In the genomic region with DNA sequence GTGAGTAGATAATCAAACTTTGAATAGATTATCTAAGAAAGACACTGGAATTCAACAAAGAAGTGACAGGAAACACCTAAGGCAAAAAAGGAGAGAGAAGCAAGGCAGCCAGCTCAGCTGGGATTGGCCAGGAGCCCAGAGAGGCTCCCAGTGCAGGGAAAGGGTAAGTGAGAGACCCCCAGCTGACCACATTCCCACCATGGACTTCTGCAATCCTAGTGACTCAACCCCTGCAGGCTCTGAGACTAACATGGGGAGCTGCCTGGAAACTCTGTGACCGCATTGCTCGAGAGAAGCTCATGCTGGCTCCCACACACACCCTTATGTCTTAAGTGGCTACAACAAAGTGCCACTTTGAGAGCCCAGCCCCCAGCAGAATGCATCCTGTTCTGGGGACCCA, we compare ENCODE assay signal across 25 cellular contexts.
DNase-seq lines count a peak whose midpoint lies in the region; TF ChIP-seq lines count a peak whose summit lies in the region.
"Had no signal": no experiment of that assay in that cellular context is flagged by ENCODE, and none has a peak within 500 bp of the region (broad histone marks: within the 10 kb centered on the region; RNA-seq: fewer than 3 reads in every experiment).

No MANE protein-coding gene starts in this region.

- no peak overlapping the region for H3K9ac ChIP-seq in GM23248
- H3K9ac ChIP-seq: KMS-11 had no signal

- CTCF ChIA-PET in AG04449 (lab: Yijun Ruan, JAX): no interaction called here
- CTCF ChIA-PET in HEK293T (lab: Yijun Ruan, JAX): no interaction called here

- intact Hi-C loops in transverse colon (cut with DNase I; ENCODE audit: low total_unique reads): no loop called here

- no peak for TF ChIP-seq POLR2A in transverse colon (IDR thresholded peaks at IDR 0.05)

- no peak overlapping the region for H3K4me3 ChIP-seq in AG04449 (ENCODE audit: low read depth, low read length)
- H3K4me3 ChIP-seq in GM23248: no peak overlapping the region
- no peak overlapping the region for H3K4me3 ChIP-seq in astrocyte of the spinal cord (ENCODE audit: low read depth, low read length)
- H3K4me3 ChIP-seq in foreskin fibroblast (ENCODE audit: low read depth in 1 of 2, low read length in 2 of 2): no peak overlapping the region
- H3K4me3 ChIP-seq in transverse colon: no peak overlapping the region
- H3K4me3 ChIP-seq: esophagus muscularis mucosa, GM23338, heart left ventricle, Peyer's patch, uterus had no signal

- H3F3A ChIP-seq in GM23248 (ENCODE audit: insufficient read depth): no peaks in the 10 kb centered on the region

- H3K27me3 ChIP-seq in GM23248 (replicated peaks; ENCODE audit: insufficient read depth) (no peaks in the 10 kb centered on the region), transverse colon (no peaks in the 10 kb centered on the region)
- H3K27me3 ChIP-seq: esophagus muscularis mucosa, heart left ventricle, neutrophil, Peyer's patch, uterus had no signal

- no peaks in the 10 kb centered on the region for H3K79me2 ChIP-seq in GM23248 (ENCODE audit: insufficient read depth)

- TF ChIP-seq CTCF in AG04449 (IDR thresholded peaks at IDR 0.05; ENCODE audit: insufficient read depth, low read length, missing control alignments) (no peak), astrocyte of the spinal cord (IDR thresholded peaks at IDR 0.05; ENCODE audit: low read depth, low read length) (no peak), foreskin fibroblast (IDR thresholded peaks at IDR 0.05; ENCODE audit: low read depth, low read length) (no peak), transverse colon (IDR thresholded peaks at IDR 0.05) (no peak)

- H3K9me3 ChIP-seq in GM23248 (ENCODE audit: low read depth) (no peaks in the 10 kb centered on the region), transverse colon (peaks cover 7% of the 10 kb centered on the region in 2 donors)
- H3K9me3 ChIP-seq: neutrophil, uterus had no signal

- in situ Hi-C loops in GM23248 (cut with MboI): no loop called here
- in situ Hi-C loops in astrocyte of the spinal cord (cut with HindIII; ENCODE audit: low sequenced_read_pairs): no loop called here
- in situ Hi-C loops in transverse colon (cut with MboI; ENCODE audit: low pct_ligation_motif_present in 1 of 4, low pct_unique_long_range_greater_than_20kb in 1 of 4, low sequenced_read_pairs in 3 of 4): no loop called here

- H3K36me3 ChIP-seq in GM23248 (ENCODE audit: low read depth): no peaks in the 10 kb centered on the region
- no peaks in the 10 kb centered on the region for H3K36me3 ChIP-seq in transverse colon
- H3K36me3 ChIP-seq: esophagus muscularis mucosa, heart left ventricle, neutrophil, Peyer's patch, uterus had no signal

- WGBS in GM23248 (ENCODE audit: low coverage in 1 of 2, low lambda C conversion rate in 2 of 2, missing lambda C conversion rate in 2 of 2), 2 experiments: 86 to 94% methylated on average over 2 of the region's 2 CpGs
- WGBS in transverse colon (ENCODE audit: low coverage in 1 of 2), 2 donors: 75% methylated on average over 2 of the region's 2 CpGs; no CpG with 5 or more reads in 1 of the 2 donors

- H4K20me1 ChIP-seq in GM23248 (ENCODE audit: insufficient read depth): no peaks in the 10 kb centered on the region

- H3K9me2 ChIP-seq in GM23248 (ENCODE audit: insufficient read depth): no peaks in the 10 kb centered on the region

- no peak overlapping the region for H2AFZ ChIP-seq in GM23248
- H2AFZ ChIP-seq: GM23338 had no signal

- H3K4me2 ChIP-seq in GM23248 (ENCODE audit: unreplicated experiment): no peak overlapping the region
- H3K4me2 ChIP-seq: GM23338, KMS-11 had no signal

- H3K4me1 ChIP-seq in GM23248 (ENCODE audit: insufficient read depth): 0 out of 2 replicates have a peak, but pooled peaks cover 9% of the 10 kb centered on the region
- peaks cover 0 to 5% (median 0%) of the 10 kb centered on the region in 4 donors for H3K4me1 ChIP-seq in transverse colon
- H3K4me1 ChIP-seq: esophagus muscularis mucosa, Peyer's patch, uterus had no signal

- POLR2A ChIA-PET in AG04449 (lab: Yijun Ruan, JAX) (interaction anchor here (0.6 to 1.2 kb wide), 3 partner anchors 20 to 1913 kb away, joined by 3 to 4 read pairs (median 3); no protein-coding TSS in a partner anchor), HEK293T (lab: Yijun Ruan, JAX) (no interaction called here)

- TF ChIP-seq EP300 in transverse colon (IDR thresholded peaks at IDR 0.05; ENCODE audit: low read depth): no peak

- no peak overlapping the region for H3K27ac ChIP-seq in GM23248
- no peak overlapping the region for H3K27ac ChIP-seq in transverse colon
- H3K27ac ChIP-seq: C4-2B, esophagus muscularis mucosa, heart left ventricle, KMS-11, neutrophil, Peyer's patch, uterus had no signal

- peak; percentile 46 for DNase-seq in AG04449 (ENCODE audit: low read depth, low spot score)
- DNase-seq in GM23248: peak; percentile 71
- peak; percentile 96 for DNase-seq in astrocyte of the spinal cord (ENCODE audit: low read depth, low spot score)
- DNase-seq in foreskin fibroblast: peak; percentile 74 to 90
- DNase-seq in putamen (ENCODE audit: low spot score): no peak
- no peak for DNase-seq in T-helper 2 cell
- DNase-seq in transverse colon: no peak
- no peak for DNase-seq in HEK293T (ENCODE audit: extremely low spot score)
- DNase-seq: activated CD4-positive, alpha-beta T cell treated with anti-CD3 and anti-CD28 coated beads, Interleukin-2, amount 50 U/mL, for 4 hours; activated CD8-positive, alpha-beta memory T cell treated with anti-CD3 and anti-CD28 coated beads, Interleukin-2, amount 50 U/mL, for 48 hours; activated effector memory CD4-positive, alpha-beta T cell treated with Interleukin-2 at 50 U/mL for 16 hours; effector memory CD8-positive, alpha-beta T cell; GF-D8; heart left ventricle; NCI-H1092 treated with DMSO at 0.1 percent for 48 hours; NCI-H2081 treated with DMSO at 0.1 percent for 48 hours; Peyer's patch; retina; substantia nigra; uterus had no signal

TF ChIP-seq in HEK293T, 16 proteins besides CTCF, POLR2A, EP300 and RAD21:
- no peak for TF ChIP-seq LEF1 (IDR thresholded peaks at IDR 0.05; ENCODE audit: borderline replicate concordance)
- no peak for TF ChIP-seq NFRKB (IDR thresholded peaks at IDR 0.05)
- no peak for TF ChIP-seq FOXK2 (IDR thresholded peaks at IDR 0.05)
- TF ChIP-seq FOXA1 (IDR thresholded peaks at IDR 0.05): no peak
- TF ChIP-seq SUZ12 (IDR thresholded peaks at IDR 0.05): no peak
- no peak for TF ChIP-seq HDGF (IDR thresholded peaks at IDR 0.05; ENCODE audit: borderline replicate concordance)
- no peak for TF ChIP-seq FOXM1 (IDR thresholded peaks at IDR 0.05; ENCODE audit: borderline replicate concordance)
- TF ChIP-seq ZNF384 (IDR thresholded peaks at IDR 0.05): no peak
- TF ChIP-seq SP1 (IDR thresholded peaks at IDR 0.05): no peak
- TF ChIP-seq, protein P1, sequence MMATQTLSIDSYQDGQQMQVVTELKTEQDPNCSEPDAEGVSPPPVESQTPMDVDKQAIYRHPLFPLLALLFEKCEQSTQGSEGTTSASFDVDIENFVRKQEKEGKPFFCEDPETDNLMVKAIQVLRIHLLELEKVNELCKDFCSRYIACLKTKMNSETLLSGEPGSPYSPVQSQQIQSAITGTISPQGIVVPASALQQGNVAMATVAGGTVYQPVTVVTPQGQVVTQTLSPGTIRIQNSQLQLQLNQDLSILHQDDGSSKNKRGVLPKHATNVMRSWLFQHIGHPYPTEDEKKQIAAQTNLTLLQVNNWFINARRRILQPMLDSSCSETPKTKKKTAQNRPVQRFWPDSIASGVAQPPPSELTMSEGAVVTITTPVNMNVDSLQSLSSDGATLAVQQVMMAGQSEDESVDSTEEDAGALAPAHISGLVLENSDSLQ (IDR thresholded peaks at IDR 0.05): no peak
- no peak for TF ChIP-seq TARDBP (IDR thresholded peaks at IDR 0.05)
- no peak for TF ChIP-seq BHLHE40 (IDR thresholded peaks at IDR 0.05; ENCODE audit: borderline replicate concordance)
- no peak for TF ChIP-seq ELF4 (IDR thresholded peaks at IDR 0.05)
- TF ChIP-seq CTBP1 (IDR thresholded peaks at IDR 0.05; ENCODE audit: borderline replicate concordance): no peak

Comparison
In these comparisons a context has a peak if more than half of its experiments do, and no peak if none do; other contexts are left out.
1. DNase-seq: peak in AG04449 (single experiment), GM23248 (single experiment), astrocyte of the spinal cord (single experiment) and foreskin fibroblast (2 of 2); none in putamen (single experiment), T-helper 2 cell (0 of 5), transverse colon (single experiment) and HEK293T (single experiment).